Comparison of ENCODE assay signal across 10 cellular contexts in genomic region chr13:110869231-110869804, GRCh38. TPM values are rescaled to one million over a fixed set of nuclear protein-coding genes. Genes with fewer than 3 reads are reported as not detected.
DNase-seq lines count a peak whose midpoint lies in the region; ATAC-seq and TF ChIP-seq lines count a peak whose summit lies in the region.
"Had no signal": no experiment of that assay in that cellular context is flagged by ENCODE, and none has a peak within 500 bp of the region (broad histone marks: within the 10 kb centered on the region; RNA-seq: fewer than 3 reads in every experiment).

No MANE protein-coding gene starts in this region.

- no peaks in the 10 kb centered on the region for H3K36me3 ChIP-seq in gastrocnemius medialis

- no peak overlapping the region for H3K27ac Mint-ChIP-seq in T-cell
- H3K27ac Mint-ChIP-seq: activated B cell treated with CpG ODN at 0.5 μM for 24 hours, IgD-negative memory B cell had no signal

- CTCF ChIA-PET in T-cell (lab: Charles Lee), result no interaction called here

- H3K27me3 Mint-ChIP-seq in T-cell, result peaks cover 44 to 52% of the 10 kb centered on the region in 2 donors

- H3K4me3 ChIP-seq in gastrocnemius medialis, result peak overlapping the region; percentile 70 to 82 (median 77)

- DNase-seq in EH (ENCODE audit: low read depth), result peak; percentile 68
- DNase-seq in T-cell, result no peak
- DNase-seq in Right ventricle myocardium superior, result no peak
- DNase-seq in gastrocnemius medialis, result peak; percentile 34 to 67
- no peak for DNase-seq in activated CD8-positive, alpha-beta memory T cell treated with anti-CD3 and anti-CD28 coated beads for 24 hours
- no peak for DNase-seq in HK-2 (ENCODE audit: unreplicated experiment)
- DNase-seq: activated B cell treated with CpG ODN at 0.5 μM for 24 hours had no signal

- H3K27me3 ChIP-seq in gastrocnemius medialis, result no peaks in the 10 kb centered on the region

- no peaks in the 10 kb centered on the region for H3K9me3 Mint-ChIP-seq in T-cell
- H3K9me3 Mint-ChIP-seq: activated B cell treated with CpG ODN at 0.5 μM for 24 hours had no signal

- intact Hi-C loops in Right ventricle myocardium superior (cut with DNase I) (no loop called here), gastrocnemius medialis (cut with DNase I; ENCODE audit: low total_unique reads) (loop anchor here (5.0 kb wide), 1 partner anchor 178 kb away; no protein-coding TSS in a partner anchor)

- peaks cover 2% of the 10 kb centered on the region for H3K36me3 Mint-ChIP-seq in T-cell
- H3K36me3 Mint-ChIP-seq: IgD-negative memory B cell had no signal

- POLR2A ChIA-PET in T-cell (lab: Charles Lee), result no interaction called here

- H3K4me1 Mint-ChIP-seq in T-cell, result peaks cover 0 to 7% (median 5%) of the 10 kb centered on the region in 3 donors
- H3K4me1 Mint-ChIP-seq: activated B cell treated with CpG ODN at 0.5 μM for 24 hours had no signal

- no peak for ATAC-seq in T-cell (replicated peaks in 1 of 4)
- ATAC-seq in Right ventricle myocardium superior (ENCODE audit: poor library complexity), result peak; percentile 8
- ATAC-seq in gastrocnemius medialis, result peak; percentile 42 to 54
- ATAC-seq in HG03175 (IDR thresholded peaks at IDR 0.05; ENCODE audit: unreplicated experiment), result no peak
- no peak for ATAC-seq in GM21526 (IDR thresholded peaks at IDR 0.05; ENCODE audit: low FRiP score, unreplicated experiment)

- TF ChIP-seq CTCF in gastrocnemius medialis (IDR thresholded peaks at IDR 0.05 in 4 of 5, conservative IDR thresholded peaks at IDR 0.05 in 1 of 5), result no peak

- no peaks in the 10 kb centered on the region for H3K9me3 ChIP-seq in gastrocnemius medialis

- peak overlapping the region in 2 of 3 donors; percentile 10 to 64 for H3K4me3 Mint-ChIP-seq in T-cell
- H3K4me3 Mint-ChIP-seq: activated B cell treated with CpG ODN at 0.5 μM for 24 hours had no signal

- H3K27ac ChIP-seq in gastrocnemius medialis, result peak overlapping the region; percentile 98 to 99 (median 99)

- peaks cover 37 to 39% of the 10 kb centered on the region in 2 donors for H3K4me1 ChIP-seq in gastrocnemius medialis

- peak in 1 of 2 donors; percentile 40 for TF ChIP-seq POLR2A in gastrocnemius medialis (IDR thresholded peaks at IDR 0.05)

- in situ Hi-C loops in gastrocnemius medialis (cut with MboI; ENCODE audit: low sequenced_read_pairs in 4 of 4), result no loop called here

RNA-seq across cellular contexts. Expression of gene ANKRD10, which starts 45.6 kb away (rescaled TPM):
- total RNA-seq in T-cell (100 to 1,000 TPM in 3 of 5 donors, 10 to 100 TPM in 2; 93.7 to 133 (median 104) TPM), Right ventricle myocardium superior (45.3 TPM), gastrocnemius medialis (100 to 1,000 TPM; 145 to 381 (median 164) TPM)

Comparison
In these comparisons a context has a peak if more than half of its experiments do, and no peak if none do; other contexts are left out.
1. DNase-seq: peak in EH (single experiment) and gastrocnemius medialis (2 of 2); none in T-cell (0 of 34), Right ventricle myocardium superior (single experiment), activated CD8-positive, alpha-beta memory T cell treated with anti-CD3 and anti-CD28 coated beads for 24 hours (single experiment) and HK-2 (single experiment).
2. ATAC-seq: peak in Right ventricle myocardium superior (single experiment) and gastrocnemius medialis (2 of 2); none in T-cell (0 of 4), HG03175 (single experiment) and GM21526 (single experiment).